In genomic region chr18:48866028-48866733, GRCh38 we compare ENCODE assay signal across 11 cellular contexts.
DNase-seq lines count a peak whose midpoint lies in the region; ATAC-seq and TF ChIP-seq lines count a peak whose summit lies in the region.
"Had no signal": no experiment of that assay in that cellular context is flagged by ENCODE, and none has a peak within 500 bp of the region (broad histone marks: within the 10 kb centered on the region; RNA-seq: fewer than 3 reads in every experiment).

No MANE protein-coding gene starts in this region.

- H2AK9ac ChIP-seq in IMR-90 (replicated peaks; ENCODE audit: low read depth, low read length, poor library complexity), result no peak overlapping the region

- TF ChIP-seq CTCF in IMR-90 (conservative IDR thresholded peaks at IDR 0.05; ENCODE audit: low read depth, low read length), result no peak

- WGBS in IMR-90 (ENCODE audit: extremely low coverage in 2 of 2, insufficient read length in 1 of 2), 2 experiments, result 20% methylated on average over 4 of the region's 7 CpGs; no CpG with 5 or more reads in 1 of the 2 experiments

- no peak overlapping the region for H2BK20ac ChIP-seq in IMR-90 (ENCODE audit: low read depth, low read length)

- TF ChIP-seq RAD21 in IMR-90 (IDR thresholded peaks at IDR 0.05; ENCODE audit: low read length), result peak; percentile 9; the same call in 1 of the 2 replicates

- H3K27me3 Mint-ChIP-seq in naive thymus-derived CD4-positive, alpha-beta T cell, result no peaks in the 10 kb centered on the region
- H3K27me3 Mint-ChIP-seq: activated CD4-positive, alpha-beta T cell treated with anti-CD3 and anti-CD28 coated beads for 36 hours had no signal

- H3K4ac ChIP-seq in IMR-90 (ENCODE audit: low read depth, low read length), result no peak overlapping the region

- no peak for TF ChIP-seq POLR2A in IMR-90 (IDR thresholded peaks at IDR 0.05; ENCODE audit: low read depth, low read length)

- peaks cover 4% of the 10 kb centered on the region for H3K9me3 ChIP-seq in IMR-90 (ENCODE audit: control insufficient read depth, insufficient read depth, low read length)
- H3K9me3 ChIP-seq in naive thymus-derived CD4-positive, alpha-beta T cell (ENCODE audit: control insufficient read depth in 2 of 3, low read length in 3 of 3), result peaks cover 0 to 4% (median 0%) of the 10 kb centered on the region in 3 experiments

- H3K4me3 ChIP-seq in IMR-90 (ENCODE audit: insufficient read depth, low read depth, low read length) (no peak overlapping the region), skeletal muscle cell (ENCODE audit: low read depth, low read length) (no peak overlapping the region)
- no peak overlapping the region for H3K4me3 ChIP-seq in naive thymus-derived CD4-positive, alpha-beta T cell (ENCODE audit: low read length)
- H3K4me3 ChIP-seq: GM12878, skin epidermis had no signal

- no peaks in the 10 kb centered on the region; the same call in 1 of the 2 replicates for H4K20me1 ChIP-seq in IMR-90 (ENCODE audit: insufficient read depth, low read length)

- H3K9me3 Mint-ChIP-seq in naive thymus-derived CD4-positive, alpha-beta T cell, result peaks cover 0 to 7% (median 0%) of the 10 kb centered on the region in 11 donors

- no peak overlapping the region for H3K4me2 ChIP-seq in IMR-90 (ENCODE audit: low read depth, low read length)

- dilution Hi-C loops in IMR-90 (cut with HindIII; ENCODE audit: low sequenced_read_pairs, unreplicated experiment), result no loop called here

- no peaks in the 10 kb centered on the region for H3K27me3 ChIP-seq in IMR-90 (ENCODE audit: control insufficient read depth, insufficient read depth, low read length)
- H3K27me3 ChIP-seq in naive thymus-derived CD4-positive, alpha-beta T cell (ENCODE audit: control insufficient read depth in 2 of 2, insufficient read depth in 2 of 2, low read length in 2 of 2), result no peaks in the 10 kb centered on the region

- no peak overlapping the region for H3K4me3 Mint-ChIP-seq in naive thymus-derived CD4-positive, alpha-beta T cell
- H3K4me3 Mint-ChIP-seq: activated CD4-positive, alpha-beta T cell treated with anti-CD3 and anti-CD28 coated beads for 36 hours had no signal

- H3K36me3 Mint-ChIP-seq in naive thymus-derived CD4-positive, alpha-beta T cell, result peaks cover 0 to 11% (median 0%) of the 10 kb centered on the region in 5 donors

- no peak overlapping the region for H3K56ac ChIP-seq in IMR-90 (ENCODE audit: extremely low read depth, insufficient read depth, low read length)

- no peak overlapping the region for H3K14ac ChIP-seq in IMR-90 (replicated peaks; ENCODE audit: low read depth, low read length)

- in situ Hi-C loops in IMR-90 (cut with MboI; ENCODE audit: low sequenced_read_pairs), result no loop called here

- CTCF ChIA-PET in IMR-90 (lab: Yijun Ruan, JAX), result interaction anchor here (0.6 kb wide), 1 partner anchor 59 kb away, joined by 3 read pairs; no protein-coding TSS in a partner anchor
- CTCF ChIA-PET in naive thymus-derived CD4-positive, alpha-beta T cell (lab: Charles Lee), result no interaction called here

- no peak overlapping the region for H4K8ac ChIP-seq in IMR-90 (ENCODE audit: low read depth in 2 of 2, low read length in 2 of 2)

- peaks cover 4% of the 10 kb centered on the region; the same call in 1 of the 2 replicates for H3K9me1 ChIP-seq in IMR-90 (ENCODE audit: insufficient read depth, low read length)

- H2BK5ac ChIP-seq in IMR-90 (ENCODE audit: low read depth, low read length, poor library complexity, severe bottlenecking), result no peak overlapping the region

- H3K4me1 ChIP-seq in IMR-90 (ENCODE audit: control insufficient read depth, insufficient read depth, low read length), result peaks cover 12% of the 10 kb centered on the region; the same call in 1 of the 2 replicates
- H3K4me1 ChIP-seq in naive thymus-derived CD4-positive, alpha-beta T cell (ENCODE audit: control insufficient read depth in 2 of 2, insufficient read depth in 2 of 2, low read length in 2 of 2), result peaks cover 0 to 41% of the 10 kb centered on the region in 2 donors

- intact Hi-C loops in IMR-90 (cut with micrococcal nuclease), result loop anchor here (5.0 kb wide), 1 partner anchor 81 kb away; no protein-coding TSS in a partner anchor
- intact Hi-C loops in naive thymus-derived CD4-positive, alpha-beta T cell (cut with micrococcal nuclease), result loop anchor here in 1 of 2 donors (5.0 to 10.0 kb wide), 2 partner anchors 34 to 51 kb away; no protein-coding TSS in a partner anchor

- BruUV-seq in IMR-90 (replicated peaks; lab: Mats Ljungman, UMichigan), result no TSS peak

- H4K91ac ChIP-seq in IMR-90 (ENCODE audit: insufficient read depth, low read depth, low read length), result no peak overlapping the region

- H2AFZ ChIP-seq in IMR-90 (replicated peaks; ENCODE audit: low read length, poor library complexity), result no peak overlapping the region

- H4K5ac ChIP-seq in IMR-90 (ENCODE audit: low read depth, low read length), result no peak overlapping the region

- H3K4me1 Mint-ChIP-seq in naive thymus-derived CD4-positive, alpha-beta T cell, result peaks cover 7 to 18% (median 11%) of the 10 kb centered on the region in 7 donors

- no peak overlapping the region for H3K23ac ChIP-seq in IMR-90 (ENCODE audit: low read depth, low read length)

- no peak overlapping the region for H3K9ac ChIP-seq in IMR-90 (ENCODE audit: low read depth, low read length)

- H2BK120ac ChIP-seq in IMR-90 (ENCODE audit: low read depth, low read length), result no peak overlapping the region

- H2BK15ac ChIP-seq in IMR-90 (ENCODE audit: low read depth, low read length), result no peak overlapping the region

- H3K79me1 ChIP-seq in IMR-90 (ENCODE audit: low read depth in 1 of 2, low read length in 2 of 2), result peaks cover 0 to 12% of the 10 kb centered on the region in 2 experiments; a peak in 2 of 4 replicates

- ATAC-seq in IMR-90 (ENCODE audit: low read depth) (peak; percentile 72), GM21737 (IDR thresholded peaks at IDR 0.05; ENCODE audit: unreplicated experiment) (no peak)
- no peak for ATAC-seq in naive thymus-derived CD4-positive, alpha-beta T cell
- ATAC-seq: activated CD4-positive, alpha-beta T cell treated with anti-CD3 and anti-CD28 coated beads for 36 hours; GM12878 had no signal

- no peak overlapping the region for H3K27ac Mint-ChIP-seq in naive thymus-derived CD4-positive, alpha-beta T cell
- H3K27ac Mint-ChIP-seq: activated CD4-positive, alpha-beta T cell treated with anti-CD3 and anti-CD28 coated beads for 36 hours had no signal

- POLR2A ChIA-PET in IMR-90 (lab: Charles Lee; ENCODE audit: unreplicated experiment), result no interaction called here
- POLR2A ChIA-PET in naive thymus-derived CD4-positive, alpha-beta T cell (lab: Charles Lee), result no interaction called here

- H3K18ac ChIP-seq in IMR-90 (ENCODE audit: low read depth, low read length), result no peak overlapping the region

- peak; percentile 85 for DNase-seq in IMR-90
- peak; percentile 50 for DNase-seq in RPMI7951 (ENCODE audit: low read depth)
- peak; percentile 42 for DNase-seq in glomerular endothelial cell (ENCODE audit: extremely low read depth, low read depth, low spot score)
- peak; percentile 41 for DNase-seq in skeletal muscle cell (ENCODE audit: low read depth)
- DNase-seq in naive thymus-derived CD4-positive, alpha-beta T cell, result no peak
- no peak for DNase-seq in stimulated activated CD8-positive, alpha-beta memory T cell treated with anti-CD3 and anti-CD28 coated beads, Interleukin-4, amount 100 ng/mL, for 48 hours
- DNase-seq in ecto neural progenitor cell (ENCODE audit: low spot score), result no peak
- DNase-seq: activated CD4-positive, alpha-beta T cell treated with anti-CD3 and anti-CD28 coated beads for 36 hours had no signal

- peaks cover 15% of the 10 kb centered on the region; the same call in 1 of the 2 replicates for H3K36me3 ChIP-seq in IMR-90 (ENCODE audit: control insufficient read depth, insufficient read depth, low read length)
- H3K36me3 ChIP-seq in naive thymus-derived CD4-positive, alpha-beta T cell (ENCODE audit: control insufficient read depth in 2 of 3, insufficient read depth in 3 of 3, low read length in 3 of 3), result no peaks in the 10 kb centered on the region

- H3K27ac ChIP-seq in IMR-90 (ENCODE audit: insufficient read depth, low read length), result no peak overlapping the region
- no peak overlapping the region for H3K27ac ChIP-seq in naive thymus-derived CD4-positive, alpha-beta T cell (ENCODE audit: low read depth, low read length)

- no peak overlapping the region for H2AK5ac ChIP-seq in IMR-90 (ENCODE audit: low read depth, low read length)

TF ChIP-seq in IMR-90, 13 proteins besides CTCF, POLR2A, EP300 and RAD21:
- TF ChIP-seq FOS (IDR thresholded peaks at IDR 0.05; ENCODE audit: low read depth, low read length) (no peak), RCOR1 (IDR thresholded peaks at IDR 0.05; ENCODE audit: insufficient replicate concordance, low read length) (no peak), SMC3 (IDR thresholded peaks at IDR 0.05; ENCODE audit: low read depth, low read length) (0 out of 2 replicates have a peak, but pooled peaks have one; percentile 20), MAZ (IDR thresholded peaks at IDR 0.05; ENCODE audit: borderline replicate concordance, low read depth, low read length) (0 out of 2 replicates have a peak, but pooled peaks have one; percentile 26), USF2 (IDR thresholded peaks at IDR 0.05; ENCODE audit: low read depth, low read length) (0 out of 2 replicates have a peak, but pooled peaks have one; percentile 15), CHD1 (IDR thresholded peaks at IDR 0.05; ENCODE audit: low read depth, low read length) (no peak), RFX5 (IDR thresholded peaks at IDR 0.05; ENCODE audit: low read depth, low read length) (no peak), CEBPB (IDR thresholded peaks at IDR 0.05; ENCODE audit: low read depth, low read length) (no peak), NFE2L2 (IDR thresholded peaks at IDR 0.05; ENCODE audit: low read depth, low read length) (no peak)
TF ChIP-seq in IMR-90: peak in this region for 3.

Comparison
In these comparisons a context has a peak if more than half of its experiments do, and no peak if none do; other contexts are left out.
1. DNase-seq: peak in IMR-90 (single experiment), RPMI7951 (single experiment), glomerular endothelial cell (single experiment) and skeletal muscle cell (single experiment); none in naive thymus-derived CD4-positive, alpha-beta T cell (0 of 9), stimulated activated CD8-positive, alpha-beta memory T cell treated with anti-CD3 and anti-CD28 coated beads, Interleukin-4, amount 100 ng/mL, for 48 hours (single experiment) and ecto neural progenitor cell (single experiment).